ENCODE assay signal across 8 cellular contexts in the genomic region with DNA sequence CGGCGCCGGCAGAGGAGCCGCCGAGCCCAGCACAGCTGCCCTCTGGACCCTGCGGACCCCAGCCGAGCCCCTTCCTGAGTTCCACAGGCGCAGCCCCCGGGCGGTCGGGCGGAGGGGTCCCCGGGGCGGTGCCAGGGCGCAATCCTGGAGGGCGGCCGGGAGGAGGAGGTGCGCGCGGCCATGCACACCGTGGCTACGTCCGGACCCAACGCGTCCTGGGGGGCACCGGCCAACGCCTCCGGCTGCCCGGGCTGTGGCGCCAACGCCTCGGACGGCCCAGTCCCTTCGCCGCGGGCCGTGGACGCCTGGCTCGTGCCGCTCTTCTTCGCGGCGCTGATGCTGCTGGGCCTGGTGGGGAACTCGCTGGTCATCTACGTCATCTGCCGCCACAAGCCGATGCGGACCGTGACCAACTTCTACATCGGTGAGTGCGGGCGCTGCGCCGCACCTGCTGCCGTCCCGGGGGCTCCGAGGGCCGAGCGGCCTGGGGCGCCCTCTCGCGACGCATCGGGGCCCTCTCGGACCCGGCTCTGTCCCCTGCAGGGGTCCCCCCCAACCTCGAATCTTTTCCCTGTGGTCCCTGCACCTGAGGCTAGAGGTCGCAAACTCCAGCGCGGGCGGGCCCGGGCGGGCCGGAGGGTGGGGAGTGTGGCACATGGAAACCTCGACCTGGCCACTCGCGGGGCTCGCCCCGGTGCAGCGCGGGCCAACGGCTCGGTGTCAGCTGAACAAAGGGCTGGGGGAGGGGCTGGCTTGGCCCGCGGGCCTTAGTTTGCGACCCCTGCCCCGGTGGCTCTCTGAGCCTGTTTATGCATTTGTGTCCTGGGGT. TPM values are rescaled to one million over a fixed set of nuclear protein-coding genes. Genes with fewer than 3 reads are reported as not detected.
DNase-seq lines count a peak whose midpoint lies in the region; ATAC-seq, FAIRE-seq and TF ChIP-seq lines count a peak whose summit lies in the region.

Gene KISS1R (plus strand): TSS at position 11 of the 829 bp plus-strand sequence. CDS start 170 bp downstream, at position 181.

- 1% methylated on average over 87 of the region's 87 CpGs for WGBS in thymus

- H3K9ac ChIP-seq in OCI-LY3 (ENCODE audit: low read length) (peak within 1 kb of the TSS; percentile 72), astrocyte (ENCODE audit: low read length) (no peak within 1 kb of the TSS)

- H3K9me3 ChIP-seq in OCI-LY3 (ENCODE audit: insufficient read depth, low read length), result no peaks in the 10 kb centered on the region
- H3K9me3 ChIP-seq in astrocyte (ENCODE audit: insufficient read depth, low read depth, low read length), result no peaks in the 10 kb centered on the region
- no peaks in the 10 kb centered on the region for H3K9me3 ChIP-seq in thymus (ENCODE audit: control insufficient read depth)

- H3K27me3 Mint-ChIP-seq in activated naive CD4-positive, alpha-beta T cell treated with anti-CD3 and anti-CD28 coated beads for 36 hours (ENCODE audit: low read depth), result peaks cover 2% of the 10 kb centered on the region
- peaks cover 12% of the 10 kb centered on the region for H3K27me3 Mint-ChIP-seq in astrocyte (ENCODE audit: low read depth, unreplicated experiment)

- H3K4me3 ChIP-seq in OCI-LY3 (ENCODE audit: low read length) (peak within 1 kb of the TSS; percentile 78), astrocyte (ENCODE audit: insufficient read depth, low read depth, low read length) (peak within 1 kb of the TSS; percentile 1), thymus (ENCODE audit: low read length) (peak within 1 kb of the TSS; percentile 16)

- peak within 1 kb of the TSS; percentile 54; the same call in 1 of the 2 replicates for H2AFZ ChIP-seq in OCI-LY3 (ENCODE audit: low read depth, low read length)
- H2AFZ ChIP-seq in astrocyte (ENCODE audit: low read depth, low read length), result peak within 1 kb of the TSS; percentile 10

- H3K27ac ChIP-seq in OCI-LY3 (ENCODE audit: low read length) (peak within 1 kb of the TSS; percentile 47), astrocyte (ENCODE audit: low read depth, low read length) (no peak within 1 kb of the TSS), thymus (ENCODE audit: low read depth) (no peak within 1 kb of the TSS)

- H3K4me1 Mint-ChIP-seq in activated naive CD4-positive, alpha-beta T cell treated with anti-CD3 and anti-CD28 coated beads for 36 hours (ENCODE audit: low read depth), result peaks cover 24% of the 10 kb centered on the region
- H3K4me1 Mint-ChIP-seq in astrocyte (ENCODE audit: low read depth, unreplicated experiment), result no peaks in the 10 kb centered on the region

- H3K4me3 Mint-ChIP-seq in activated naive CD4-positive, alpha-beta T cell treated with anti-CD3 and anti-CD28 coated beads for 36 hours, result peak within 1 kb of the TSS; percentile 70
- H3K4me3 Mint-ChIP-seq in astrocyte (ENCODE audit: unreplicated experiment), result no peak within 1 kb of the TSS

- intact Hi-C loops in activated naive CD4-positive, alpha-beta T cell treated with anti-CD3 and anti-CD28 coated beads for 36 hours (cut with micrococcal nuclease), result loop anchor here (1.0 to 5.0 kb wide), 3 partner anchors 8 to 345 kb away; partner anchors contain the start of gene BSG

- no peak for FAIRE-seq in astrocyte (lab: Jason Lieb, UNC)

- CTCF ChIA-PET in activated naive CD4-positive, alpha-beta T cell treated with anti-CD3 and anti-CD28 coated beads for 36 hours (lab: Charles Lee), result interaction anchor here (3.9 to 8.3 kb wide), 2 partner anchors 54 to 66 kb away, joined by 21 to 102 read pairs; partner anchors contain the start of gene WDR18

- H3K4me2 ChIP-seq in OCI-LY3 (ENCODE audit: low read length) (peak within 1 kb of the TSS; percentile 93), astrocyte (ENCODE audit: low read length) (peak within 1 kb of the TSS; percentile 50)

- no peaks in the 10 kb centered on the region for H3K9me3 Mint-ChIP-seq in activated naive CD4-positive, alpha-beta T cell treated with anti-CD3 and anti-CD28 coated beads for 36 hours
- H3K9me3 Mint-ChIP-seq in astrocyte (ENCODE audit: unreplicated experiment), result peaks cover 2% of the 10 kb centered on the region

- TF ChIP-seq CTCF in OCI-LY3 (IDR thresholded peaks at IDR 0.05; ENCODE audit: low read depth, low read length) (peak; percentile 95), astrocyte (IDR thresholded peaks at IDR 0.05; ENCODE audit: insufficient read depth, low read depth, low read length) (peak; percentile 6)

- DNase-seq in activated naive CD4-positive, alpha-beta T cell treated with anti-CD3 and anti-CD28 coated beads for 36 hours, result peak; percentile 74
- DNase-seq in activated naive CD4-positive, alpha-beta T cell treated with Interleukin-2 at 50 U/mL for 16 hours, result no peak
- DNase-seq in astrocyte (ENCODE audit: low read depth) (no peak), left lobe of liver (ENCODE audit: low spot score) (no peak)

- H3K27me3 ChIP-seq in OCI-LY3 (ENCODE audit: low read depth, low read length) (no peaks in the 10 kb centered on the region), astrocyte (ENCODE audit: insufficient read depth, low read length) (peaks cover 29% of the 10 kb centered on the region), thymus (ENCODE audit: control insufficient read depth, insufficient read depth) (peaks cover 57% of the 10 kb centered on the region)

- H3K36me3 Mint-ChIP-seq in activated naive CD4-positive, alpha-beta T cell treated with anti-CD3 and anti-CD28 coated beads for 36 hours (ENCODE audit: low read depth), result no peaks in the 10 kb centered on the region
- no peaks in the 10 kb centered on the region for H3K36me3 Mint-ChIP-seq in astrocyte (ENCODE audit: low read depth, unreplicated experiment)

- H3K79me2 ChIP-seq in OCI-LY3 (ENCODE audit: low read length) (peaks cover 10% of the 10 kb centered on the region), astrocyte (ENCODE audit: insufficient read depth, low read length) (no peaks in the 10 kb centered on the region)

- H3K36me3 ChIP-seq in OCI-LY3 (replicated peaks; ENCODE audit: low read depth, low read length), result no peaks in the 10 kb centered on the region
- no peaks in the 10 kb centered on the region for H3K36me3 ChIP-seq in astrocyte (ENCODE audit: insufficient read depth, low read length)
- H3K36me3 ChIP-seq in thymus (ENCODE audit: control insufficient read depth, insufficient read depth), result no peaks in the 10 kb centered on the region

- H3K4me1 ChIP-seq in OCI-LY3 (ENCODE audit: low read length) (peaks cover 23% of the 10 kb centered on the region), astrocyte (ENCODE audit: insufficient read depth, low read length) (peaks cover 10% of the 10 kb centered on the region), thymus (ENCODE audit: control insufficient read depth, insufficient read depth, low read length) (peaks cover 20% of the 10 kb centered on the region)

- ATAC-seq in left lobe of liver (peak; percentile 16), HG02981 (IDR thresholded peaks at IDR 0.05; ENCODE audit: unreplicated experiment) (no peak), GM18909 (IDR thresholded peaks at IDR 0.05; ENCODE audit: poor library complexity, unreplicated experiment) (no peak)

- no peak within 1 kb of the TSS for H3K27ac Mint-ChIP-seq in activated naive CD4-positive, alpha-beta T cell treated with anti-CD3 and anti-CD28 coated beads for 36 hours
- no peak within 1 kb of the TSS for H3K27ac Mint-ChIP-seq in astrocyte (ENCODE audit: unreplicated experiment)

- H4K20me1 ChIP-seq in OCI-LY3 (ENCODE audit: insufficient read depth, low read length) (no peaks in the 10 kb centered on the region), astrocyte (ENCODE audit: insufficient read depth, low read length) (no peaks in the 10 kb centered on the region)

RNA-seq across cellular contexts. Expression of gene KISS1R, which starts in this region (rescaled TPM):
- total RNA-seq in activated naive CD4-positive, alpha-beta T cell treated with anti-CD3 and anti-CD28 coated beads for 36 hours, result 1 to 10 TPM; 5.3 to 6.6 TPM
- not detected in 2 replicates for total RNA-seq in astrocyte
- total RNA-seq in left lobe of liver, result not detected
- 0.14 TPM for polyA plus RNA-seq in thymus

Comparison
In these comparisons a context has a peak if more than half of its experiments do, and no peak if none do; other contexts are left out.
1. Peak in ATAC-seq in left lobe of liver; RNA of the gene not detected or under 1 TPM.
2. H3K4me3 ChIP-seq: peak in every context shown above with its lines; median percentile 78 in OCI-LY3; 16 in thymus; 1 in astrocyte.